ENCODE assay signal across 8 cellular contexts in genomic region chr2:119760237-119760807, GRCh38. TPM values are rescaled to one million over a fixed set of nuclear protein-coding genes. Genes with fewer than 3 reads are reported as not detected.
DNase-seq lines count a peak whose midpoint lies in the region; ATAC-seq and TF ChIP-seq lines count a peak whose summit lies in the region.

No MANE protein-coding gene starts in this region.

- H3K27me3 ChIP-seq in MM.1S (replicated peaks; ENCODE audit: insufficient read depth, low read length), result no peaks in the 10 kb centered on the region
- H3K27me3 ChIP-seq in kidney epithelial cell (ENCODE audit: control insufficient read depth, insufficient read depth, low read length), result no peaks in the 10 kb centered on the region

- DNase-seq in GM12865 (ENCODE audit: low read depth), result no peak
- DNase-seq in MM.1S, result peak; percentile 53
- peak; percentile 11 for DNase-seq in amniotic epithelial cell (ENCODE audit: low read depth)
- DNase-seq in kidney epithelial cell (ENCODE audit: low read depth), result no peak
- DNase-seq in stimulated activated CD8-positive, alpha-beta memory T cell treated with anti-CD3 and anti-CD28 coated beads, Interleukin-4, amount 100 ng/mL, for 48 hours, result peak; percentile 51
- no peak for DNase-seq in NCI-H2107 treated with DMSO at 0.1 percent for 48 hours (lab: John Stamatoyannopoulos, UW; ENCODE audit: unreplicated experiment)
- no peak for DNase-seq in NCI-H1694 treated with DMSO at 0.1 percent for 48 hours (lab: John Stamatoyannopoulos, UW)

- peak; percentile 22 for ATAC-seq in GM21737 (IDR thresholded peaks at IDR 0.05; ENCODE audit: unreplicated experiment)

- H3K4me3 ChIP-seq in GM12865 (ENCODE audit: low read depth, low read length) (peak overlapping the region; percentile 87), MM.1S (ENCODE audit: low read length) (peak overlapping the region; percentile 72), kidney epithelial cell (ENCODE audit: low read depth, low read length) (peak overlapping the region; percentile 75)

- H3K36me3 ChIP-seq in MM.1S (replicated peaks; ENCODE audit: insufficient read depth, low read length) (no peaks in the 10 kb centered on the region), kidney epithelial cell (ENCODE audit: control insufficient read depth, insufficient read depth, low read length) (no peaks in the 10 kb centered on the region)

- peaks cover 9% of the 10 kb centered on the region for H3F3A ChIP-seq in MM.1S (ENCODE audit: insufficient read depth, low read length)

- H3K4me1 ChIP-seq in MM.1S (ENCODE audit: low read length), result peaks cover 7% of the 10 kb centered on the region; the same call in 1 of the 2 replicates

- H3K4me2 ChIP-seq in MM.1S (ENCODE audit: low read depth, low read length), result peak overlapping the region; percentile 88

- H3K27ac ChIP-seq in MM.1S (ENCODE audit: low read length), result peak overlapping the region; percentile 87; the same call in 1 of the 2 replicates

- H3K9me3 ChIP-seq in MM.1S (replicated peaks; ENCODE audit: insufficient read depth, low read length), result no peaks in the 10 kb centered on the region

- H3K9me2 ChIP-seq in MM.1S (replicated peaks; ENCODE audit: insufficient read depth, low read length), result no peaks in the 10 kb centered on the region

- TF ChIP-seq CTCF in GM12865 (IDR thresholded peaks at IDR 0.05; ENCODE audit: insufficient read depth, low read depth, low read length, missing control alignments) (no peak), MM.1S (IDR thresholded peaks at IDR 0.05; ENCODE audit: low read length) (no peak), kidney epithelial cell (IDR thresholded peaks at IDR 0.05; ENCODE audit: insufficient read depth, low read length, poor library complexity, severe bottlenecking) (no peak)

- peak overlapping the region; percentile 57 for H2AFZ ChIP-seq in MM.1S (ENCODE audit: low read length)

- peaks cover 51% of the 10 kb centered on the region for H3K79me2 ChIP-seq in MM.1S (ENCODE audit: low read length)

- H4K20me1 ChIP-seq in MM.1S (ENCODE audit: insufficient read depth, low read length), result no peaks in the 10 kb centered on the region

- peak overlapping the region; percentile 74 for H3K9ac ChIP-seq in MM.1S (ENCODE audit: low read length)

RNA-seq across cellular contexts. Expression of gene PTPN4, which starts 0.6 kb away (rescaled TPM):
- 11.5 and 18.0 TPM in 2 replicates for total RNA-seq in kidney epithelial cell

Comparison
In these comparisons a context has a peak if more than half of its experiments do, and no peak if none do; other contexts are left out.
1. DNase-seq: peak in MM.1S (single experiment), amniotic epithelial cell (single experiment) and stimulated activated CD8-positive, alpha-beta memory T cell treated with anti-CD3 and anti-CD28 coated beads, Interleukin-4, amount 100 ng/mL, for 48 hours (single experiment); none in GM12865 (single experiment), kidney epithelial cell (single experiment), NCI-H2107 treated with DMSO at 0.1 percent for 48 hours (single experiment) and NCI-H1694 treated with DMSO at 0.1 percent for 48 hours (single experiment).
2. Peak in every context shown above with its lines, with median percentiles within 50 percentile points of each other: H3K4me3 ChIP-seq.